ENCODE assay signal across 8 cellular contexts in the genomic region with DNA sequence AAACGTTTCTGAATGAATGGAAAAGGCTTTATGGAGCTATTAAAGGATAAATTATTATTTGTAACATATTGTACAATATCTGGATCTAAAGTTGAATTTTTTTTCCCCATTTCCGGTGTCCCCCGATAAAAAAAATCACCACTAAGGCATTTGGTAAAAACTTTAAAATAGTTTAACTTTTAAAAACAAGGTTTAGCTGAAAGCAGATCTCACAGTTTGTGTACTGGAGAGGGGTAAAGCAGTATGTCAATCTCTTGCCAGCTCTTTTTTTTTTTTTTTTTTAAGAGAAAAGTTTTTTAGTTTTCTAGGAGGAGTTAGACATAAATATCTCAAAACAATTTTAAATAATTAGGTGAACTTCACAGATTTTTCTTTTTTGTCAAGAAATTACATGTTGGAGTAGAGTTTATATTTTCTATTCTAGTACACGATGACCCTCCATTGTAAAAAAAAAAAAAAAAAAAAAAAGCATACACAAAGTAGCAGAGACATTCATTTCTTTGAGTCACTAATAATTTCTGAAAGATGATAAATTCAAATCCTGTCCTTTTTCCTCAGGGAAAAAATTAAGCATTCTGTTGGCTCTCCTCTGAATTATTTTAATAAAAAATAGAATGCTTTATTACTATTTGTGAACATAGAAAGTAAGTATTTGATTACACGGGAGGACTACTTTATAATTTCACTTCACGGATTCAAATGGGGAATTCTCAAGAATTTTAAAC. TPM values are rescaled to one million over a fixed set of nuclear protein-coding genes. Genes with fewer than 3 reads are reported as not detected.
A peak's percentile ranks its signal among the peaks of the same experiment; 100 is the strongest.
DNase-seq lines count a peak whose midpoint lies in the region; ATAC-seq and TF ChIP-seq lines count a peak whose summit lies in the region.

No MANE protein-coding gene starts in this region.

- H3K27me3 ChIP-seq in DND-41 (ENCODE audit: insufficient read depth, low read length, poor library complexity) (peaks cover 5% of the 10 kb centered on the region), PC-3 (ENCODE audit: low read length) (no peaks in the 10 kb centered on the region), parathyroid adenoma (ENCODE audit: control insufficient read depth, insufficient read depth, low read length) (no peaks in the 10 kb centered on the region)

- H3K9me3 ChIP-seq in DND-41 (ENCODE audit: insufficient read depth, low read length, severe bottlenecking) (no peaks in the 10 kb centered on the region), PC-3 (ENCODE audit: low read length) (no peaks in the 10 kb centered on the region), parathyroid adenoma (ENCODE audit: control insufficient read depth, low read length) (no peaks in the 10 kb centered on the region)

- H3K36me3 Mint-ChIP-seq in endothelial cell (ENCODE audit: low read depth, unreplicated experiment): peaks cover 10% of the 10 kb centered on the region

- ATAC-seq in DND-41 (ENCODE audit: insufficient read depth, low read depth) (no peak), PC-3 (no peak), HG03280 (IDR thresholded peaks at IDR 0.05; ENCODE audit: unreplicated experiment) (no peak), GM18511 (IDR thresholded peaks at IDR 0.05; ENCODE audit: unreplicated experiment) (no peak), HG02981 (IDR thresholded peaks at IDR 0.05; ENCODE audit: unreplicated experiment) (no peak)

- POLR2A ChIA-PET in PC-3 (lab: Charles Lee; ENCODE audit: unreplicated experiment): interaction anchor here (0.6 kb wide), 1 partner anchor 742 kb away, joined by 8 read pairs; no protein-coding TSS in a partner anchor

- H3K27ac ChIP-seq in DND-41 (ENCODE audit: low read length) (peak overlapping the region; percentile 72; the same call in 1 of the 2 replicates), PC-3 (ENCODE audit: low read length) (peak overlapping the region; percentile 30), parathyroid adenoma (peak overlapping the region; percentile 96)

- peaks cover 19% of the 10 kb centered on the region for H3K27me3 Mint-ChIP-seq in endothelial cell (ENCODE audit: unreplicated experiment)

- TF ChIP-seq CTCF in DND-41 (IDR thresholded peaks at IDR 0.05; ENCODE audit: borderline replicate concordance, extremely low read depth, low read length, poor library complexity, severe bottlenecking): no peak
- TF ChIP-seq CTCF in PC-3 (conservative IDR thresholded peaks at IDR 0.05; ENCODE audit: low read depth, low read length): no peak
- TF ChIP-seq CTCF in endothelial cell (IDR thresholded peaks at IDR 0.05; ENCODE audit: unreplicated experiment): no peak
- TF ChIP-seq CTCF in parathyroid adenoma (IDR thresholded peaks at IDR 0.05): no peak

- BruUV-seq in PC-3 (replicated peaks; lab: Mats Ljungman, UMichigan): no TSS peak

- intact Hi-C loops in PC-3 (cut with micrococcal nuclease): loop anchor here (1.0 to 10.0 kb wide), 2 partner anchors 17 to 848 kb away; no protein-coding TSS in a partner anchor

- peaks cover 6% of the 10 kb centered on the region for H3K9me3 Mint-ChIP-seq in endothelial cell (ENCODE audit: unreplicated experiment)

- H3K79me2 ChIP-seq in DND-41 (ENCODE audit: insufficient read depth, low read length) (peaks cover 27% of the 10 kb centered on the region), PC-3 (ENCODE audit: low read length) (peaks cover 17% of the 10 kb centered on the region), parathyroid adenoma (peaks cover 8% of the 10 kb centered on the region)

- H3F3A ChIP-seq in PC-3 (ENCODE audit: low read length, unreplicated experiment): no peaks in the 10 kb centered on the region

- peak overlapping the region; percentile 54 for H3K9ac ChIP-seq in DND-41 (ENCODE audit: low read depth, low read length)
- H3K9ac ChIP-seq in PC-3 (ENCODE audit: low read length): peak overlapping the region; percentile 65
- no peak overlapping the region for H3K9ac ChIP-seq in parathyroid adenoma

- H3K4me1 ChIP-seq in DND-41 (ENCODE audit: insufficient read depth, low read length) (peaks cover 32% of the 10 kb centered on the region), PC-3 (ENCODE audit: insufficient read depth, low read length) (peaks cover 26% of the 10 kb centered on the region), parathyroid adenoma (peaks cover 14% of the 10 kb centered on the region)

- CTCF ChIA-PET in PC-3 (lab: Charles Lee): interaction anchor here (0.7 to 1.0 kb wide), 4 partner anchors 14 to 397 kb away, joined by 3 to 11 read pairs (median 4); a partner anchor contains a TSS

- DNase-seq in DND-41 (no peak), PC-3 (no peak), endothelial cell (ENCODE audit: low spot score) (no peak)
- DNase-seq in stimulated activated CD4-positive, alpha-beta T cell treated with anti-CD3 and anti-CD28 coated beads, Interleukin-4, amount 100 ng/mL, for 24 hours: no peak

- H3K36me3 ChIP-seq in DND-41 (ENCODE audit: insufficient read depth, low read length) (peaks cover 3% of the 10 kb centered on the region; the same call in 1 of the 2 replicates), PC-3 (ENCODE audit: low read depth, low read length) (no peaks in the 10 kb centered on the region), parathyroid adenoma (ENCODE audit: control insufficient read depth, insufficient read depth, low read length) (no peaks in the 10 kb centered on the region)

- H4K20me1 ChIP-seq in DND-41 (ENCODE audit: insufficient read depth, low read length) (peaks cover 10% of the 10 kb centered on the region), PC-3 (ENCODE audit: low read length) (peaks cover 8% of the 10 kb centered on the region; the same call in 1 of the 2 replicates)

- H2AFZ ChIP-seq in DND-41 (ENCODE audit: low read depth, low read length) (peak overlapping the region; percentile 88), PC-3 (ENCODE audit: low read length) (peak overlapping the region; percentile 100), parathyroid adenoma (peak overlapping the region; percentile 90)

- peak overlapping the region; percentile 100 for H3K4me3 Mint-ChIP-seq in endothelial cell (ENCODE audit: unreplicated experiment)

- H3K27ac Mint-ChIP-seq in endothelial cell (ENCODE audit: unreplicated experiment): peak overlapping the region; percentile 100

- H3K4me3 ChIP-seq in DND-41 (ENCODE audit: low read depth in 1 of 2, low read length in 2 of 2): peak overlapping the region; percentile 43 to 75; a peak in 3 of 4 replicates
- peak overlapping the region; percentile 83 for H3K4me3 ChIP-seq in PC-3 (ENCODE audit: low read length)
- H3K4me3 ChIP-seq in parathyroid adenoma (ENCODE audit: low read depth, low read length): peak overlapping the region; percentile 91

- H3K9me2 ChIP-seq in PC-3 (replicated peaks; ENCODE audit: low read length): no peaks in the 10 kb centered on the region

- H3K4me2 ChIP-seq in DND-41 (ENCODE audit: insufficient read depth, low read length) (peak overlapping the region; percentile 93), PC-3 (ENCODE audit: low read length) (peak overlapping the region; percentile 99), parathyroid adenoma (ENCODE audit: low read length) (peak overlapping the region; percentile 55)

- H3K4me1 Mint-ChIP-seq in endothelial cell (ENCODE audit: unreplicated experiment): peaks cover 25% of the 10 kb centered on the region

RNA-seq across cellular contexts. Expression of a gene that starts 1.9 kb away (rescaled TPM):
- total RNA-seq in PC-3 (2014; rRNA removed): 13.0 and 17.6 TPM in 2 replicates
- total RNA-seq in endothelial cell (ENCODE audit: unreplicated experiment): 50.9 TPM

Comparison
In these comparisons a context has a peak if more than half of its experiments do, and no peak if none do; other contexts are left out.
1. H3K27ac ChIP-seq: peak in every context shown above with its lines; median percentile 96 in parathyroid adenoma; 72 in DND-41; 30 in PC-3.